8 cellular contexts compared by ENCODE assay signal in the genomic region with DNA sequence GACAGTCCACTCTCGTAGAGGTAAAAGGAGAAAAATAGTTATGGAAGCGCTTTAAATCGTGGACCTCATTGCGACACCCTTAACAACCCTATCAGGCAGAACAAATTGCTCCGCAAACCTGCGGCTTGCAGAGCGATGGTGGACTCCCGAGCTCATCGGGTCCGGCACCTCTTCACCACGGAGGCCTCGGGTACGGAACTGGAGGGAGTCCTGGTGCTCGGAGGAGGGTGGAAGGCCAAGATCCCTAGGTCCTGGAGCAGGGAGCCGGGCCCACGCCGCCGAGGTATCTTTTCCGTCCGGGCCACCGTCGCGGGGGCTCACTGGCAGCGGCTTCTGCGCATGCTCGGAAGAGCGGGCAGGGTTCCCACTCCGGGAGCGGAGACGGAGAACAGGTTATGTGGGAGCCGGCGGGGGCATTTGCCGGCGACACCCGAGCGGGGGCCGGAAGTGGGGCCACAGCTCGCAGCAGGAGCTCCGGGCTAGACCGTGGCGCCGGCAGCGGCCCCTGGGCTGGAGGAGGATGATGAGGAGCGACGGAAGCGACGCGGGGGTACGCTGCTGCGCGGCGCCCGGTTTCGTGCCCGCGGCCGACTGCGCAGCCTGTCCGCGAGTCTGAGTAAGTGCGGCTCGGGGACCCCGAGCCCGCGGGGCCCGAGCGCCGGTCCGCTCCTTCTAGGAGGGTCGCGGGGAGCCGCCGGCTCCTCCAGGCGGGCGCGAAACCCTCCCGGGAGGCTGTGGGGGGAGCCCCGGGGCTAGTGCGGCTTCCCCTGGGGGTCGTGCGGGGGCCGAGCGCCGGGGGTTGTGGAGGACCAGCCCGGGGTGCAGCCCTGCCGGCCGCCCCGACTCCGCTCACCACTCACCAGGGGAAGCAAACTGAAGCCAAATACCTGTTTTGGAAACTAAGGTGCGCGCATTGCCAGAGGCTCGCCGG. TPM values are rescaled to one million over a fixed set of nuclear protein-coding genes. Genes with fewer than 3 reads are reported as not detected.
A peak's percentile ranks its signal among the peaks of the same experiment; 100 is the strongest.
DNase-seq lines count a peak whose midpoint lies in the region; ATAC-seq and TF ChIP-seq lines count a peak whose summit lies in the region.

A gene (plus strand): TSS at position 349 of the 931 bp plus-strand sequence. CDS start 10,827 bp downstream, outside the sequence.

- DNase-seq in AG08396 (ENCODE audit: low spot score) = peak; percentile 96
- peak; percentile 83 for DNase-seq in NCI-H2227 treated with DMSO at 0.1 percent for 48 hours (lab: John Stamatoyannopoulos, UW)
- DNase-seq in WTC11 (ENCODE audit: low spot score) = peak; percentile 87
- peak in 60 of 61 donors; percentile 48 to 95 (median 86) for DNase-seq in caudate nucleus (lab: John Stamatoyannopoulos, UW)
- DNase-seq in inferior parietal cortex (ENCODE audit: extremely low spot score) = peak; percentile 95
- DNase-seq in spleen = peak; percentile 97

- ATAC-seq in GM18907 (IDR thresholded peaks at IDR 0.05; ENCODE audit: unreplicated experiment) (peak; percentile 84), HG03139 (IDR thresholded peaks at IDR 0.05; ENCODE audit: unreplicated experiment) (peak; percentile 68), WTC11 (peak; percentile 54)

- peak in 2 of 3 donors; percentile 45 to 76 for TF ChIP-seq POLR2A in spleen (IDR thresholded peaks at IDR 0.05)

- H3K4me3 Mint-ChIP-seq in WTC11 = peak within 1 kb of the TSS; percentile 88

- TF ChIP-seq CTCF in WTC11 (IDR thresholded peaks at IDR 0.05) = no peak
- TF ChIP-seq CTCF in spleen (IDR thresholded peaks at IDR 0.05 in 8 of 11, conservative IDR thresholded peaks at IDR 0.05 in 3 of 11) = no peak

- H3K27me3 Mint-ChIP-seq in WTC11 (ENCODE audit: low read depth) = no peaks in the 10 kb centered on the region

- peaks cover 34 to 87% (median 73%) of the 10 kb centered on the region in 6 donors for H3K4me1 ChIP-seq in spleen

- POLR2A ChIA-PET in WTC11 (lab: Charles Lee) = no interaction called here

- no peaks in the 10 kb centered on the region for H3K27me3 ChIP-seq in spleen (replicated peaks in 1 of 7)

- 0 to 1% (median 1%) methylated on average over 35 to 93 of the region's 93 CpGs for WGBS in spleen, 5 donors

- no peaks in the 10 kb centered on the region for H3K36me3 Mint-ChIP-seq in WTC11

- no peaks in the 10 kb centered on the region for H3K9me3 Mint-ChIP-seq in WTC11

- H3K27ac Mint-ChIP-seq in WTC11 = peak within 1 kb of the TSS; percentile 74; the same call in 1 of the 2 replicates

- intact Hi-C loops in spleen (cut with DNase I; ENCODE audit: low total_unique reads) = no loop called here

- H3K27ac ChIP-seq in caudate nucleus (ENCODE audit: low read depth, low read length) (peak within 1 kb of the TSS; percentile 93), spleen (peak within 1 kb of the TSS; percentile 81 to 95 (median 90))

- H3K36me3 ChIP-seq in spleen = no peaks in the 10 kb centered on the region

- CTCF ChIA-PET in WTC11 (lab: Charles Lee) = no interaction called here

- no peaks in the 10 kb centered on the region for H3K9me3 ChIP-seq in spleen

- H3K4me1 Mint-ChIP-seq in WTC11 = peaks cover 24% of the 10 kb centered on the region

- H3K4me3 ChIP-seq in spleen = peak within 1 kb of the TSS; percentile 76 to 94 (median 81)

TF ChIP-seq in WTC11, 78 proteins besides CTCF, POLR2A, EP300 and RAD21 (continues in another document):
- TF ChIP-seq FOXK1 (CRISPR knock-in tag; IDR thresholded peaks at IDR 0.05) (peak; percentile 86), ZNF219 (CRISPR knock-in tag; IDR thresholded peaks at IDR 0.05; ENCODE audit: borderline replicate concordance) (peak; percentile 19; the same call in 1 of the 2 replicates), FOXJ3 (CRISPR knock-in tag; IDR thresholded peaks at IDR 0.05; ENCODE audit: borderline replicate concordance) (no peak), ZNF138 (CRISPR knock-in tag; conservative IDR thresholded peaks at IDR 0.05) (no peak), ZNF317 (CRISPR knock-in tag; IDR thresholded peaks at IDR 0.05; ENCODE audit: borderline replicate concordance, low read depth) (peak; percentile 48; the same call in 1 of the 2 replicates), ELF4 (CRISPR knock-in tag; IDR thresholded peaks at IDR 0.05; ENCODE audit: low read depth) (no peak), SP1 (CRISPR knock-in tag; conservative IDR thresholded peaks at IDR 0.05) (peak; percentile 72; the same call in 1 of the 2 replicates), TEAD1 (CRISPR knock-in tag; IDR thresholded peaks at IDR 0.05) (no peak), ZNF423 (CRISPR knock-in tag; IDR thresholded peaks at IDR 0.05) (peak; percentile 86), GABPB1 (CRISPR knock-in tag; IDR thresholded peaks at IDR 0.05) (peak; percentile 85; the same call in 1 of the 2 replicates), ZNF121 (CRISPR knock-in tag; IDR thresholded peaks at IDR 0.05) (0 out of 2 replicates have a peak, but pooled peaks have one; percentile 2)
- TF ChIP-seq, protein P1, sequence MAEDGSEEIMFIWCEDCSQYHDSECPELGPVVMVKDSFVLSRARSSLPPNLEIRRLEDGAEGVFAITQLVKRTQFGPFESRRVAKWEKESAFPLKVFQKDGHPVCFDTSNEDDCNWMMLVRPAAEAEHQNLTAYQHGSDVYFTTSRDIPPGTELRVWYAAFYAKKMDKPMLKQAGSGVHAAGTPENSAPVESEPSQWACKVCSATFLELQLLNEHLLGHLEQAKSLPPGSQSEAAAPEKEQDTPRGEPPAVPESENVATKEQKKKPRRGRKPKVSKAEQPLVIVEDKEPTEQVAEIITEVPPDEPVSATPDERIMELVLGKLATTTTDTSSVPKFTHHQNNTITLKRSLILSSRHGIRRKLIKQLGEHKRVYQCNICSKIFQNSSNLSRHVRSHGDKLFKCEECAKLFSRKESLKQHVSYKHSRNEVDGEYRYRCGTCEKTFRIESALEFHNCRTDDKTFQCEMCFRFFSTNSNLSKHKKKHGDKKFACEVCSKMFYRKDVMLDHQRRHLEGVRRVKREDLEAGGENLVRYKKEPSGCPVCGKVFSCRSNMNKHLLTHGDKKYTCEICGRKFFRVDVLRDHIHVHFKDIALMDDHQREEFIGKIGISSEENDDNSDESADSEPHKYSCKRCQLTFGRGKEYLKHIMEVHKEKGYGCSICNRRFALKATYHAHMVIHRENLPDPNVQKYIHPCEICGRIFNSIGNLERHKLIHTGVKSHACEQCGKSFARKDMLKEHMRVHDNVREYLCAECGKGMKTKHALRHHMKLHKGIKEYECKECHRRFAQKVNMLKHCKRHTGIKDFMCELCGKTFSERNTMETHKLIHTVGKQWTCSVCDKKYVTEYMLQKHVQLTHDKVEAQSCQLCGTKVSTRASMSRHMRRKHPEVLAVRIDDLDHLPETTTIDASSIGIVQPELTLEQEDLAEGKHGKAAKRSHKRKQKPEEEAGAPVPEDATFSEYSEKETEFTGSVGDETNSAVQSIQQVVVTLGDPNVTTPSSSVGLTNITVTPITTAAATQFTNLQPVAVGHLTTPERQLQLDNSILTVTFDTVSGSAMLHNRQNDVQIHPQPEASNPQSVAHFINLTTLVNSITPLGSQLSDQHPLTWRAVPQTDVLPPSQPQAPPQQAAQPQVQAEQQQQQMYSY (CRISPR knock-in tag; IDR thresholded peaks at IDR 0.05) = 0 out of 2 replicates have a peak, but pooled peaks have one; percentile 18
- TF ChIP-seq, protein P2, sequence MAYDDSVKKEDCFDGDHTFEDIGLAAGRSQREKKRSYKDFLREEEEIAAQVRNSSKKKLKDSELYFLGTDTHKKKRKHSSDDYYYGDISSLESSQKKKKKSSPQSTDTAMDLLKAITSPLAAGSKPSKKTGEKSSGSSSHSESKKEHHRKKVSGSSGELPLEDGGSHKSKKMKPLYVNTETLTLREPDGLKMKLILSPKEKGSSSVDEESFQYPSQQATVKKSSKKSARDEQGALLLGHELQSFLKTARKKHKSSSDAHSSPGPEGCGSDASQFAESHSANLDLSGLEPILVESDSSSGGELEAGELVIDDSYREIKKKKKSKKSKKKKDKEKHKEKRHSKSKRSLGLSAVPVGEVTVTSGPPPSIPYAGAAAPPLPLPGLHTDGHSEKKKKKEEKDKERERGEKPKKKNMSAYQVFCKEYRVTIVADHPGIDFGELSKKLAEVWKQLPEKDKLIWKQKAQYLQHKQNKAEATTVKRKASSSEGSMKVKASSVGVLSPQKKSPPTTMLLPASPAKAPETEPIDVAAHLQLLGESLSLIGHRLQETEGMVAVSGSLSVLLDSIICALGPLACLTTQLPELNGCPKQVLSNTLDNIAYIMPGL (CRISPR knock-in tag; IDR thresholded peaks at IDR 0.05) = peak; percentile 87
- TF ChIP-seq, protein P3, sequence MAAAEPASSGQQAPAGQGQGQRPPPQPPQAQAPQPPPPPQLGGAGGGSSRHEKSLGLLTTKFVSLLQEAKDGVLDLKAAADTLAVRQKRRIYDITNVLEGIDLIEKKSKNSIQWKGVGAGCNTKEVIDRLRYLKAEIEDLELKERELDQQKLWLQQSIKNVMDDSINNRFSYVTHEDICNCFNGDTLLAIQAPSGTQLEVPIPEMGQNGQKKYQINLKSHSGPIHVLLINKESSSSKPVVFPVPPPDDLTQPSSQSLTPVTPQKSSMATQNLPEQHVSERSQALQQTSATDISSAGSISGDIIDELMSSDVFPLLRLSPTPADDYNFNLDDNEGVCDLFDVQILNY (CRISPR knock-in tag; IDR thresholded peaks at IDR 0.05) = peak; percentile 52; the same call in 1 of the 2 replicates
- TF ChIP-seq, protein P4, sequence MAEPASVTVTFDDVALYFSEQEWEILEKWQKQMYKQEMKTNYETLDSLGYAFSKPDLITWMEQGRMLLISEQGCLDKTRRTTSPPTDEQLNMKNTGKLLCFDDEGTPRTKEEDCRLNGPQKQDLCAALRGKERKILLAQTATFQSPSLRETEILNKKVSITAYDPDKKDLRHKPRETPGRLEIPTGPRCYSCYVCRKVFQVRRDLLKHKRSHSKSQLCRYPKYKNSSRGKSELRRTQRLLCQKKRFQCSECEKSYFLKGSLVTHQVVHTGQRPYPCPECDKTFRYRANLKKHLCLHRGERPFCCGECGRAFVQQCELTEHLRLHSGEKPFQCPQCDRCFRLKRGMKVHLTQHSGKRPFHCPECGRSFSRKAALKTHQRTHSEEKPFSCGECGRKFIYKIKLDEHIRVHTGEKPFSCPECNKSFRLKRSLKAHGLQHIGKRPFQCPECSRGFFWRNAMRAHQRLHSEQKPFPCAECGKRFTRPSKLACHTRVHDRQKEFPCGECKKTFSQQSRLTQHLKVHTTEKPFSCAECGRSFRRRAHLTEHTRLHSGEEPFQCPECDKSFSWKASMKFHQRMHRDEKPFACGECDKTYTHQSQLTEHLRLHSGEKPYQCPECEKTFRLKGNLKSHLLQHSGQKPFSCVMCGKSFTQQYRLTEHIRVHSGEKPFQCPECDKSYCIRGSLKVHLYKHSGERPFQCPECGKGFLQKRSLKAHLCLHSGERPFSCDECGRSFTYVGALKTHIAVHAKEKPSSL (CRISPR knock-in tag; conservative IDR thresholded peaks at IDR 0.05) = no peak

RNA-seq across cellular contexts. Expression of the gene that starts here (rescaled TPM):
- total RNA-seq in WTC11 (2021) (5.1 to 5.4 TPM (median 5.4 TPM) in 3 replicates), spleen (10 to 100 TPM; 12.0 to 22.6 (median 14.2) TPM)
- polyA plus RNA-seq in spleen = 1 to 10 TPM; 4.8 to 6.3 (median 4.9) TPM

Comparison
In these comparisons a context has a peak if more than half of its experiments do, and no peak if none do; other contexts are left out.
1. Peak in every context shown above with its lines: DNase-seq, ATAC-seq, H3K4me3 ChIP-seq and H3K27ac ChIP-seq.